ENCODE assay signal across 22 cellular contexts in genomic region chr3:150118219-150118618, GRCh38.
DNase-seq lines count a peak whose midpoint lies in the region; ATAC-seq and TF ChIP-seq lines count a peak whose summit lies in the region.
"Had no signal": no experiment of that assay in that cellular context is flagged by ENCODE, and none has a peak within 500 bp of the region (broad histone marks: within the 10 kb centered on the region; RNA-seq: fewer than 3 reads in every experiment).

No MANE protein-coding gene starts in this region.

- peaks cover 6% of the 10 kb centered on the region for H3K4me1 ChIP-seq in psoas muscle
- H3K4me1 ChIP-seq: BE2C, BLaER1 had no signal

- no peak overlapping the region for H3K27ac Mint-ChIP-seq in activated CD4-positive, alpha-beta T cell treated with anti-CD3 and anti-CD28 coated beads, Interleukin-2, amount 10 ng/mL, durations not matched to agents 7 days and 5 days
- H3K27ac Mint-ChIP-seq: CD14-positive monocyte; CD4-positive, alpha-beta memory T cell; CD4-positive, CD25-positive, alpha-beta regulatory T cell; CD8-positive, alpha-beta memory T cell had no signal

- POLR2A ChIA-PET in activated CD4-positive, alpha-beta T cell treated with anti-CD3 and anti-CD28 coated beads, Interleukin-2, amount 10 ng/mL, durations not matched to agents 7 days and 5 days (lab: Charles Lee) = no interaction called here

- H3K27me3 ChIP-seq in psoas muscle (ENCODE audit: insufficient read depth in 3 of 3, low read length in 2 of 3) = no peaks in the 10 kb centered on the region
- H3K27me3 ChIP-seq: BE2C, BLaER1 had no signal

- H3K36me3 ChIP-seq in psoas muscle (ENCODE audit: insufficient read depth in 1 of 2, low read depth in 1 of 2) = no peaks in the 10 kb centered on the region
- H3K36me3 ChIP-seq: BE2C, BLaER1 had no signal

- peak; percentile 23 for DNase-seq in SIG-M5 treated with dmso at 0.1 percent for 504 hours (lab: John Stamatoyannopoulos, UW; ENCODE audit: unreplicated experiment)
- no peak for DNase-seq in SIG-M5 (lab: John Stamatoyannopoulos, UW)
- no peak for DNase-seq in psoas muscle
- DNase-seq in activated CD4-positive, alpha-beta T cell treated with anti-CD3 and anti-CD28 coated beads, Interleukin-2, amount 10 ng/mL, durations not matched to agents 7 days and 5 days = no peak
- DNase-seq: 8988T; ACHN; BE2C; C1 segment of cervical spinal cord; CD4-positive, alpha-beta memory T cell; CD4-positive, CD25-positive, alpha-beta regulatory T cell; CD8-positive, alpha-beta memory T cell; COR-L47; DMS 273 treated with DMSO at 0.1 percent for 48 hours; DMS153; DMS79; DND-41; EL; GDM1 had no signal

- 26 to 62% (median 39%) methylated on average over 1 of the region's 1 CpG for WGBS in psoas muscle, 3 donors

- H3K4me1 Mint-ChIP-seq in activated CD4-positive, alpha-beta T cell treated with anti-CD3 and anti-CD28 coated beads, Interleukin-2, amount 10 ng/mL, durations not matched to agents 7 days and 5 days = no peaks in the 10 kb centered on the region
- H3K4me1 Mint-ChIP-seq: CD14-positive monocyte; CD4-positive, alpha-beta memory T cell; CD4-positive, CD25-positive, alpha-beta regulatory T cell; CD8-positive, alpha-beta memory T cell had no signal

- H3K9me3 ChIP-seq in psoas muscle = no peaks in the 10 kb centered on the region
- H3K9me3 ChIP-seq: BE2C had no signal

- CTCF ChIA-PET in activated CD4-positive, alpha-beta T cell treated with anti-CD3 and anti-CD28 coated beads, Interleukin-2, amount 10 ng/mL, durations not matched to agents 7 days and 5 days (lab: Charles Lee) = no interaction called here

- H3K4me3 Mint-ChIP-seq in activated CD4-positive, alpha-beta T cell treated with anti-CD3 and anti-CD28 coated beads, Interleukin-2, amount 10 ng/mL, durations not matched to agents 7 days and 5 days = no peak overlapping the region
- H3K4me3 Mint-ChIP-seq: CD14-positive monocyte; CD4-positive, alpha-beta memory T cell; CD4-positive, CD25-positive, alpha-beta regulatory T cell; CD8-positive, alpha-beta memory T cell had no signal

- H3K4me3 ChIP-seq in psoas muscle = no peak overlapping the region
- H3K4me3 ChIP-seq: BLaER1, GM12878 had no signal

- no peak for TF ChIP-seq CTCF in psoas muscle (IDR thresholded peaks at IDR 0.05)

- intact Hi-C loops in psoas muscle (cut with DNase I) = no loop called here

- no peaks in the 10 kb centered on the region for H3K36me3 Mint-ChIP-seq in activated CD4-positive, alpha-beta T cell treated with anti-CD3 and anti-CD28 coated beads, Interleukin-2, amount 10 ng/mL, durations not matched to agents 7 days and 5 days (ENCODE audit: low read depth)
- H3K36me3 Mint-ChIP-seq: CD14-positive monocyte; CD4-positive, alpha-beta memory T cell; CD4-positive, CD25-positive, alpha-beta regulatory T cell; CD8-positive, alpha-beta memory T cell had no signal

- H3K9me3 Mint-ChIP-seq in activated CD4-positive, alpha-beta T cell treated with anti-CD3 and anti-CD28 coated beads, Interleukin-2, amount 10 ng/mL, durations not matched to agents 7 days and 5 days = no peaks in the 10 kb centered on the region

- no peak overlapping the region for H3K27ac ChIP-seq in psoas muscle
- H3K27ac ChIP-seq: BLaER1 had no signal

- peak; percentile 77 to 96 (median 88) for ATAC-seq in psoas muscle
- ATAC-seq in HG03469 (IDR thresholded peaks at IDR 0.05; ENCODE audit: unreplicated experiment) = no peak
- ATAC-seq: GM12878 had no signal

- peaks cover 22% of the 10 kb centered on the region for H3K27me3 Mint-ChIP-seq in activated CD4-positive, alpha-beta T cell treated with anti-CD3 and anti-CD28 coated beads, Interleukin-2, amount 10 ng/mL, durations not matched to agents 7 days and 5 days
